In genomic region chr5:56851258-56851941, GRCh38 we compare ENCODE assay signal across 11 cellular contexts. TPM values are rescaled to one million over a fixed set of nuclear protein-coding genes. Genes with fewer than 3 reads are reported as not detected.
DNase-seq lines count a peak whose midpoint lies in the region; ATAC-seq and TF ChIP-seq lines count a peak whose summit lies in the region.
"Had no signal": no experiment of that assay in that cellular context is flagged by ENCODE, and none has a peak within 500 bp of the region (broad histone marks: within the 10 kb centered on the region; RNA-seq: fewer than 3 reads in every experiment).

No MANE protein-coding gene starts in this region.

- H3K9me3 Mint-ChIP-seq in CD8-positive, alpha-beta T cell = no peaks in the 10 kb centered on the region
- H3K9me3 Mint-ChIP-seq in T-cell (no peaks in the 10 kb centered on the region), natural killer cell (no peaks in the 10 kb centered on the region)

- H3K4me1 ChIP-seq in CD8-positive, alpha-beta T cell (ENCODE audit: insufficient read depth, low read length) = peaks cover 60% of the 10 kb centered on the region
- peaks cover 3% of the 10 kb centered on the region for H3K4me1 ChIP-seq in fibroblast of lung (ENCODE audit: control insufficient read depth, extremely low read depth, insufficient read depth, low read length)

- no peak overlapping the region for H3K27ac ChIP-seq in CD8-positive, alpha-beta T cell (ENCODE audit: low read depth, low read length)
- no peak overlapping the region for H3K27ac ChIP-seq in fibroblast of lung (ENCODE audit: insufficient read depth, low read length)

- H4K20me1 ChIP-seq in fibroblast of lung (ENCODE audit: control insufficient read depth, extremely low read depth, insufficient read depth, low read length) = no peaks in the 10 kb centered on the region

- H3K27ac Mint-ChIP-seq in CD8-positive, alpha-beta T cell = peak overlapping the region; percentile 43
- peak overlapping the region; percentile 71 to 79 for H3K27ac Mint-ChIP-seq in T-cell
- peak overlapping the region; percentile 78 to 86 for H3K27ac Mint-ChIP-seq in natural killer cell

- H3K36me3 Mint-ChIP-seq in CD8-positive, alpha-beta T cell = peaks cover under 1% of the 10 kb centered on the region
- H3K36me3 Mint-ChIP-seq in T-cell (peaks cover under 1% of the 10 kb centered on the region), natural killer cell (no peaks in the 10 kb centered on the region)

- no peak for ATAC-seq in CD8-positive, alpha-beta T cell
- no peak for ATAC-seq in T-cell (replicated peaks in 1 of 4)
- ATAC-seq in natural killer cell = no peak

- H2AFZ ChIP-seq in fibroblast of lung (ENCODE audit: low read length) = no peak overlapping the region

- no peak for TF ChIP-seq CTCF in CD8-positive, alpha-beta T cell (IDR thresholded peaks at IDR 0.05)
- TF ChIP-seq CTCF in fibroblast of lung (conservative IDR thresholded peaks at IDR 0.05 in 1 of 2, IDR thresholded peaks at IDR 0.05 in 1 of 2; ENCODE audit: low read depth in 1 of 2, low read length in 2 of 2) (no peak), natural killer cell (IDR thresholded peaks at IDR 0.05) (no peak)

- DNase-seq in CD8-positive, alpha-beta T cell = no peak
- DNase-seq in T-cell = no peak
- peak; percentile 15 to 61 for DNase-seq in fibroblast of lung (ENCODE audit: low read depth in 2 of 2)
- DNase-seq in natural killer cell = no peak
- no peak for DNase-seq in GM19238 (ENCODE audit: insufficient read length, low spot score)
- DNase-seq in SIG-M5 (lab: John Stamatoyannopoulos, UW) = no peak
- DNase-seq in NCI-H69 (lab: John Stamatoyannopoulos, UW) = no peak
- DNase-seq in SHP77 (lab: John Stamatoyannopoulos, UW) = no peak
- DNase-seq: activated effector memory CD4-positive, alpha-beta T cell treated with Interleukin-2 at 50 U/mL for 16 hours; DND-41; NCI-H2171 treated with DMSO at 0.1 percent for 48 hours had no signal

- H3K27me3 ChIP-seq in CD8-positive, alpha-beta T cell (ENCODE audit: insufficient read depth, low read length) = no peaks in the 10 kb centered on the region
- no peaks in the 10 kb centered on the region for H3K27me3 ChIP-seq in fibroblast of lung (ENCODE audit: control insufficient read depth, insufficient read depth, low read length)

- H3K4me2 ChIP-seq in fibroblast of lung (ENCODE audit: extremely low read depth, insufficient read depth, low read length) = peak overlapping the region; percentile 32

- no peak overlapping the region for H3K9ac ChIP-seq in fibroblast of lung (ENCODE audit: insufficient read depth, low read length)

- intact Hi-C loops in CD8-positive, alpha-beta T cell (cut with DNase I, micrococcal nuclease) = no loop called here
- intact Hi-C loops in natural killer cell (cut with micrococcal nuclease) = no loop called here

- peaks cover 12% of the 10 kb centered on the region for H3K79me2 ChIP-seq in fibroblast of lung (ENCODE audit: control insufficient read depth, insufficient read depth, low read length)

- POLR2A ChIA-PET in CD8-positive, alpha-beta T cell (lab: Charles Lee) = interaction anchor here (1.5 kb wide), 2 partner anchors 10 to 36 kb away, joined by 4 to 7 read pairs; partner anchors contain the start of gene MAP3K1
- POLR2A ChIA-PET in T-cell (lab: Charles Lee) = interaction anchor here in 1 of 2 donors (0.6 kb wide), 1 partner anchor 155 kb away, joined by 9 read pairs; no protein-coding TSS in a partner anchor

- no peak overlapping the region for H3K4me3 ChIP-seq in CD8-positive, alpha-beta T cell (ENCODE audit: low read depth, low read length)
- peak overlapping the region in 1 of 4 experiments; percentile 8 for H3K4me3 ChIP-seq in fibroblast of lung (replicated peaks in 1 of 4; ENCODE audit: control extremely low read depth in 1 of 4, insufficient read depth in 1 of 4, low read depth in 3 of 4, low read length in 4 of 4)

- CTCF ChIA-PET in CD8-positive, alpha-beta T cell (lab: Charles Lee) = interaction anchor here (1.5 kb wide), 1 partner anchor 13 kb away, joined by 4 read pairs; no protein-coding TSS in a partner anchor
- CTCF ChIA-PET in T-cell (lab: Charles Lee) = interaction anchor here (0.6 to 1.8 kb wide), 4 partner anchors 13 to 581 kb away, joined by 3 to 8 read pairs (median 4); no protein-coding TSS in a partner anchor

- peak overlapping the region; percentile 20 for H3K4me3 Mint-ChIP-seq in CD8-positive, alpha-beta T cell
- peak overlapping the region; percentile 37 to 72 (median 55) for H3K4me3 Mint-ChIP-seq in T-cell
- H3K4me3 Mint-ChIP-seq in natural killer cell = peak overlapping the region; percentile 78

- H3K9me3 ChIP-seq in CD8-positive, alpha-beta T cell (ENCODE audit: low read length) = no peaks in the 10 kb centered on the region
- H3K9me3 ChIP-seq in fibroblast of lung (ENCODE audit: control insufficient read depth, insufficient read depth, low read depth, low read length) = no peaks in the 10 kb centered on the region

- no peaks in the 10 kb centered on the region for H3K27me3 Mint-ChIP-seq in CD8-positive, alpha-beta T cell (ENCODE audit: low read depth)
- H3K27me3 Mint-ChIP-seq in T-cell (no peaks in the 10 kb centered on the region), natural killer cell (ENCODE audit: low read depth in 2 of 2) (no peaks in the 10 kb centered on the region)

- H3K4me1 Mint-ChIP-seq in CD8-positive, alpha-beta T cell (ENCODE audit: low read depth) = peaks cover 79% of the 10 kb centered on the region
- H3K4me1 Mint-ChIP-seq in T-cell (peaks cover 92 to 99% (median 95%) of the 10 kb centered on the region in 3 donors), natural killer cell (peaks cover 68 to 78% of the 10 kb centered on the region in 2 donors)

- H3K36me3 ChIP-seq in CD8-positive, alpha-beta T cell (ENCODE audit: insufficient read depth, low read length) = no peaks in the 10 kb centered on the region
- H3K36me3 ChIP-seq in fibroblast of lung (ENCODE audit: control insufficient read depth, insufficient read depth, low read length) = no peaks in the 10 kb centered on the region

RNA-seq across cellular contexts. Expression of gene MAP3K1, which starts 36.1 kb away (rescaled TPM):
- total RNA-seq in CD8-positive, alpha-beta T cell = 10 to 100 TPM; 19.1 TPM
- total RNA-seq in T-cell (10 to 100 TPM; 53.1 to 96.0 (median 80.6) TPM), fibroblast of lung (6.8 and 10.3 TPM in 2 replicates), natural killer cell (10 to 100 TPM; 27.8 to 35.7 (median 35.5) TPM)
- 3.5 and 5.3 TPM in 2 replicates for polyA plus RNA-seq in fibroblast of lung
- 1.6 and 2.4 TPM in 2 replicates for polyA plus RNA-seq in fibroblast of lung (2012)
- polyA minus RNA-seq in fibroblast of lung (ENCODE audit: low replicate concordance) = 2.4 and 3.8 TPM in 2 replicates

RNA-seq across cellular contexts. Expression of gene SETD9, which starts 58.0 kb away (rescaled TPM):
- total RNA-seq in CD8-positive, alpha-beta T cell = 1 to 10 TPM; 2.5 to 2.9 TPM
- total RNA-seq in T-cell (1 to 10 TPM in 4 of 5 donors, under 1 TPM in 1; 0.73 to 6.4 (median 5.3) TPM), fibroblast of lung (14.9 and 15.5 TPM in 2 replicates), natural killer cell (1 to 10 TPM; 5.6 to 8.6 (median 6.0) TPM)
- polyA plus RNA-seq in fibroblast of lung = 2.2 and 8.8 TPM in 2 replicates
- 0.97 and 6.7 TPM in 2 replicates for polyA plus RNA-seq in fibroblast of lung (2012)
- polyA minus RNA-seq in fibroblast of lung (ENCODE audit: low replicate concordance) = not detected in 2 replicates

Comparison
In these comparisons a context has a peak if more than half of its experiments do, and no peak if none do; other contexts are left out.
1. DNase-seq: peak in fibroblast of lung (2 of 2); none in CD8-positive, alpha-beta T cell (0 of 7), T-cell (0 of 34), natural killer cell (single experiment), GM19238 (single experiment), SIG-M5 (single experiment), NCI-H69 (single experiment) and SHP77 (0 of 2).
2. H3K4me3 Mint-ChIP-seq: peak in every context shown above with its lines; median percentile 78 in natural killer cell; 55 in T-cell; 20 in CD8-positive, alpha-beta T cell.
3. Peak in every context shown above with its lines, with median percentiles within 50 percentile points of each other: H3K27ac Mint-ChIP-seq.